ENCODE assay signal across 22 cellular contexts in the genomic region with DNA sequence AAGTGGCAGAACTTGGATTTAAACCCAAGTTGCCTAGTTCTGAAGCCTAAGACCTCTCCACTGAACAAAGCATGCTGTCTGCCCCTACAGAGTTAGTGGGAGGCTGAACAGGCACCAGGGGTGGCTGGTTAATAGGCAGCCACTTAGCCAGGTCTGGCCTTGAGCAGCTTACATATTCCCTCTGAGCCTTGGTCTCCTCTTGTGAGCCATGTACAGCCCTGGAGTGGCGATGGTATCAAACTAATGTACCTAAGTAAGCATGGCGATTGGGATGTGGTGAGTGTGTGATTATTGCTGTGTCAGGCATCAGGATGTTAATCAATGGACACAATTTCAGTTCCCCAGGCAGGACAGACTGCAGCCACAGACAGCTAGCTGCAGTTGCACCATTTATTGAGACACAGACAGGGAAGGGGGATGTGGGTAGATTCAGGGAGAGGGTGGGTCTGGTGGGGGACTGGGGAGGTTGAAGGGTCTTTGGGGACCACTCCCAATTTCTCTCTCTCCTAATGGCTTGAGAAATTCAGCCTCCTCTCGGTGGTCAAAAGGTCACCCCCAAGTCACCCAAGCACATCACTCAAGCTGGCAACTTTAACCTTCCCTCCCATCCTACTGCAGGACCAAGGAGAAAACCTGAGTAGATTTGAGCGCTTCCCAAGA. TPM values are rescaled to one million over a fixed set of nuclear protein-coding genes. Genes with fewer than 3 reads are reported as not detected.
"Had no signal": no experiment of that assay in that cellular context is flagged by ENCODE, and none has a peak within 500 bp of the region (broad histone marks: within the 10 kb centered on the region; RNA-seq: fewer than 3 reads in every experiment).

No MANE protein-coding gene starts in this region.

- H3K9me3 ChIP-seq: MG63 had no signal

- DNase-seq: Karpas-422, KG1, MG63, NCI-H1092 treated with DMSO at 0.1 percent for 48 hours, NCI-H1436, NCI-H187, NCI-H2029, NCI-H2081 treated with DMSO at 0.1 percent for 48 hours, NCI-H2171, NCI-H226, NCI-H446, NCI-H510A, NCI-H524 treated with DMSO at 0.1 percent for 48 hours, NCI-H69, NCI-H774, Right ventricle myocardium superior, RPMI8226, SIG-M5 had no signal

- FAIRE-seq: RCC 7860 had no signal

- H3K36me3 ChIP-seq: MG63, SJSA1 had no signal

- H3K4me3 ChIP-seq: MG63, SJSA1, SK-N-MC had no signal

- H3K27ac ChIP-seq: SJSA1, SK-N-MC had no signal

- H3K27me3 ChIP-seq: MG63 had no signal

RNA-seq across cellular contexts. Expression of a gene that starts 7.3 kb away (rescaled TPM):
- total RNA-seq: HT-29, Right ventricle myocardium superior, SJSA1 had no signal

RNA-seq across cellular contexts. Expression of a gene that starts 12.9 kb away (rescaled TPM):
- total RNA-seq: HT-29, Right ventricle myocardium superior had no signal

RNA-seq across cellular contexts. Expression of a gene that starts 25.3 kb away (rescaled TPM):
- total RNA-seq: HT-29, Right ventricle myocardium superior had no signal

RNA-seq across cellular contexts. Expression of a gene that starts 27.6 kb away (rescaled TPM):
- total RNA-seq: HT-29, Right ventricle myocardium superior had no signal

RNA-seq across cellular contexts. Expression of a gene that starts 44.1 kb away (rescaled TPM):
- total RNA-seq: HT-29, Right ventricle myocardium superior had no signal
